In genomic region chr2:110669079-110669478, GRCh38 we compare ENCODE assay signal across 16 cellular contexts. TPM values are rescaled to one million over a fixed set of nuclear protein-coding genes. Genes with fewer than 3 reads are reported as not detected.
DNase-seq lines count a peak whose midpoint lies in the region; ATAC-seq and TF ChIP-seq lines count a peak whose summit lies in the region.
"Had no signal": no experiment of that assay in that cellular context is flagged by ENCODE, and none has a peak within 500 bp of the region (broad histone marks: within the 10 kb centered on the region; RNA-seq: fewer than 3 reads in every experiment).

No MANE protein-coding gene starts in this region.

- peaks cover 92% of the 10 kb centered on the region for H3K36me3 ChIP-seq in GM23338 (ENCODE audit: insufficient read depth)
- H3K36me3 ChIP-seq in naive thymus-derived CD4-positive, alpha-beta T cell (ENCODE audit: control insufficient read depth in 2 of 3, insufficient read depth in 3 of 3, low read length in 3 of 3) = no peaks in the 10 kb centered on the region

- POLR2A ChIA-PET in WTC11 (lab: Charles Lee) = interaction anchor here (0.8 kb wide), 1 partner anchor 170 kb away, joined by 3 read pairs; no protein-coding TSS in a partner anchor
- POLR2A ChIA-PET in naive thymus-derived CD4-positive, alpha-beta T cell (lab: Charles Lee) = no interaction called here

- no peak overlapping the region for H3K27ac ChIP-seq in GM23338 (ENCODE audit: low read depth)
- H3K27ac ChIP-seq in naive thymus-derived CD4-positive, alpha-beta T cell (ENCODE audit: low read depth, low read length) = no peak overlapping the region
- H3K27ac ChIP-seq: BLaER1 treated with 17β-estradiol and CSF1 and Interleukin-3, amounts not matched to agents 10 nM and 100 nM had no signal

- peaks cover 63% of the 10 kb centered on the region for H3K36me3 Mint-ChIP-seq in activated naive CD4-positive, alpha-beta T cell treated with anti-CD3 and anti-CD28 coated beads, Interleukin-2, amount 10 ng/mL, durations not matched to agents 7 days and 5 days
- H3K36me3 Mint-ChIP-seq in GM23338 (ENCODE audit: low read depth) (peaks cover 91% of the 10 kb centered on the region), WTC11 (peaks cover 83% of the 10 kb centered on the region)
- peaks cover 0 to 27% (median 0%) of the 10 kb centered on the region in 5 donors for H3K36me3 Mint-ChIP-seq in naive thymus-derived CD4-positive, alpha-beta T cell

- no peaks in the 10 kb centered on the region for H3K27me3 Mint-ChIP-seq in activated naive CD4-positive, alpha-beta T cell treated with anti-CD3 and anti-CD28 coated beads, Interleukin-2, amount 10 ng/mL, durations not matched to agents 7 days and 5 days
- H3K27me3 Mint-ChIP-seq in GM23338 (ENCODE audit: insufficient read depth, low read depth, poor library complexity) (no peaks in the 10 kb centered on the region), WTC11 (ENCODE audit: low read depth) (no peaks in the 10 kb centered on the region)
- no peaks in the 10 kb centered on the region for H3K27me3 Mint-ChIP-seq in naive thymus-derived CD4-positive, alpha-beta T cell

- H3K9me2 ChIP-seq in GM23338 (ENCODE audit: insufficient read depth) = no peaks in the 10 kb centered on the region

- peaks cover 17% of the 10 kb centered on the region for H3K4me1 Mint-ChIP-seq in activated naive CD4-positive, alpha-beta T cell treated with anti-CD3 and anti-CD28 coated beads, Interleukin-2, amount 10 ng/mL, durations not matched to agents 7 days and 5 days
- H3K4me1 Mint-ChIP-seq in GM23338 (no peaks in the 10 kb centered on the region; the same call in 2 of the 3 replicates), WTC11 (peaks cover 5% of the 10 kb centered on the region; the same call in 1 of the 2 replicates)
- peaks cover 0 to 38% (median 0%) of the 10 kb centered on the region in 7 donors for H3K4me1 Mint-ChIP-seq in naive thymus-derived CD4-positive, alpha-beta T cell

- H4K20me1 ChIP-seq in GM23338 (replicated peaks; ENCODE audit: insufficient read depth) = peaks cover 11% of the 10 kb centered on the region; the same call in 1 of the 2 replicates

- H3F3A ChIP-seq in GM23338 (replicated peaks; ENCODE audit: low read depth) = 0 out of 2 replicates have a peak, but pooled peaks cover 3% of the 10 kb centered on the region

- H3K4me2 ChIP-seq in GM23338 = no peak overlapping the region
- H3K4me2 ChIP-seq: BLaER1 treated with 17β-estradiol and CSF1 and Interleukin-3, amounts not matched to agents 10 nM and 100 nM had no signal

- H2AFZ ChIP-seq in GM23338 = no peak overlapping the region

- no peaks in the 10 kb centered on the region for H3K9me3 Mint-ChIP-seq in activated naive CD4-positive, alpha-beta T cell treated with anti-CD3 and anti-CD28 coated beads, Interleukin-2, amount 10 ng/mL, durations not matched to agents 7 days and 5 days
- H3K9me3 Mint-ChIP-seq in GM23338 (no peaks in the 10 kb centered on the region), WTC11 (no peaks in the 10 kb centered on the region)
- no peaks in the 10 kb centered on the region for H3K9me3 Mint-ChIP-seq in naive thymus-derived CD4-positive, alpha-beta T cell

- no peak for DNase-seq in activated naive CD4-positive, alpha-beta T cell treated with anti-CD3 and anti-CD28 coated beads, Interleukin-2, amount 10 ng/mL, durations not matched to agents 7 days and 5 days
- no peak for DNase-seq in activated naive CD4-positive, alpha-beta T cell treated with Interleukin-2 at 50 U/mL for 16 hours
- DNase-seq in GM23338 (ENCODE audit: low spot score) (no peak), WTC11 (ENCODE audit: low spot score) (no peak)
- no peak for DNase-seq in naive thymus-derived CD4-positive, alpha-beta T cell
- DNase-seq: DMS 273 treated with DMSO at 0.1 percent for 48 hours, GOT3, NCI-H1105 treated with DMSO at 0.1 percent for 48 hours, NCI-H1694, NCI-H510A, NCI-H774 had no signal

- intact Hi-C loops in naive thymus-derived CD4-positive, alpha-beta T cell (cut with micrococcal nuclease) = no loop called here

- no peak for ATAC-seq in GM23338
- ATAC-seq in WTC11 = no peak
- no peak for ATAC-seq in naive thymus-derived CD4-positive, alpha-beta T cell
- no peak for ATAC-seq in HG02610 (IDR thresholded peaks at IDR 0.05; ENCODE audit: unreplicated experiment)
- no peak for ATAC-seq in HG03175 (IDR thresholded peaks at IDR 0.05; ENCODE audit: unreplicated experiment)
- ATAC-seq: K562, Right ventricle myocardium inferior had no signal

- no peaks in the 10 kb centered on the region for H3K9me3 ChIP-seq in naive thymus-derived CD4-positive, alpha-beta T cell (ENCODE audit: control insufficient read depth in 2 of 3, low read length in 3 of 3)
- H3K9me3 ChIP-seq: BLaER1 treated with 17β-estradiol and CSF1 and Interleukin-3, amounts not matched to agents 10 nM and 100 nM had no signal

- CTCF ChIA-PET in activated naive CD4-positive, alpha-beta T cell treated with anti-CD3 and anti-CD28 coated beads, Interleukin-2, amount 10 ng/mL, durations not matched to agents 7 days and 5 days (lab: Charles Lee) = interaction anchor here (2.6 kb wide), 1 partner anchor 86 kb away, joined by 8 read pairs; no protein-coding TSS in a partner anchor
- CTCF ChIA-PET in WTC11 (lab: Charles Lee) = interaction anchor here (0.8 kb wide), 1 partner anchor 86 kb away, joined by 5 read pairs; no protein-coding TSS in a partner anchor
- CTCF ChIA-PET in naive thymus-derived CD4-positive, alpha-beta T cell (lab: Charles Lee) = no interaction called here

- peak overlapping the region; percentile 24 for H3K27ac Mint-ChIP-seq in activated naive CD4-positive, alpha-beta T cell treated with anti-CD3 and anti-CD28 coated beads, Interleukin-2, amount 10 ng/mL, durations not matched to agents 7 days and 5 days
- peak overlapping the region; percentile 38; the same call in 1 of the 2 replicates for H3K27ac Mint-ChIP-seq in GM23338
- H3K27ac Mint-ChIP-seq in WTC11 = 0 out of 2 replicates have a peak overlapping the region, but pooled peaks have one; percentile 7
- peak overlapping the region in 6 of 9 donors; percentile 9 to 86 (median 34) for H3K27ac Mint-ChIP-seq in naive thymus-derived CD4-positive, alpha-beta T cell

- no peak overlapping the region for H3K4me3 ChIP-seq in GM23338
- no peak overlapping the region for H3K4me3 ChIP-seq in naive thymus-derived CD4-positive, alpha-beta T cell (ENCODE audit: low read length)
- H3K4me3 ChIP-seq: BLaER1 treated with 17β-estradiol and CSF1 and Interleukin-3, amounts not matched to agents 10 nM and 100 nM; K562 had no signal

- no peaks in the 10 kb centered on the region for H3K27me3 ChIP-seq in GM23338 (ENCODE audit: insufficient read depth)
- H3K27me3 ChIP-seq in naive thymus-derived CD4-positive, alpha-beta T cell (ENCODE audit: control insufficient read depth in 2 of 2, insufficient read depth in 2 of 2, low read length in 2 of 2) = no peaks in the 10 kb centered on the region
- H3K27me3 ChIP-seq: BLaER1 treated with 17β-estradiol and CSF1 and Interleukin-3, amounts not matched to agents 10 nM and 100 nM had no signal

- no peak overlapping the region for H3K4me3 Mint-ChIP-seq in activated naive CD4-positive, alpha-beta T cell treated with anti-CD3 and anti-CD28 coated beads, Interleukin-2, amount 10 ng/mL, durations not matched to agents 7 days and 5 days
- no peak overlapping the region for H3K4me3 Mint-ChIP-seq in GM23338
- no peak overlapping the region for H3K4me3 Mint-ChIP-seq in WTC11
- no peak overlapping the region for H3K4me3 Mint-ChIP-seq in naive thymus-derived CD4-positive, alpha-beta T cell

- H3K79me2 ChIP-seq in GM23338 (replicated peaks; ENCODE audit: insufficient read depth) = peaks cover 28% of the 10 kb centered on the region

- H3K4me1 ChIP-seq in GM23338 (ENCODE audit: insufficient read depth) = no peaks in the 10 kb centered on the region
- H3K4me1 ChIP-seq in naive thymus-derived CD4-positive, alpha-beta T cell (ENCODE audit: control insufficient read depth in 2 of 2, insufficient read depth in 2 of 2, low read length in 2 of 2) = no peaks in the 10 kb centered on the region

- no peak for TF ChIP-seq CTCF in GM23338 (conservative IDR thresholded peaks at IDR 0.05; ENCODE audit: low read depth in 2 of 2)
- no peak for TF ChIP-seq CTCF in WTC11 (IDR thresholded peaks at IDR 0.05)

TF ChIP-seq in GM23338, 12 proteins besides CTCF, POLR2A, EP300 and RAD21 (continues in another document):
- TF ChIP-seq CREB1 (CRISPR knock-in tag; IDR thresholded peaks at IDR 0.05; ENCODE audit: low read depth) = no peak
- TF ChIP-seq POLR2AphosphoS5 (IDR thresholded peaks at IDR 0.05; ENCODE audit: low read depth) = no peak
- no peak for TF ChIP-seq EZH2 (IDR thresholded peaks at IDR 0.05; ENCODE audit: low read depth, unreplicated experiment)
- no peak for TF ChIP-seq ETS1 (IDR thresholded peaks at IDR 0.05)
- TF ChIP-seq STAT1 (IDR thresholded peaks at IDR 0.05; ENCODE audit: unreplicated experiment) = no peak

TF ChIP-seq in WTC11, 78 proteins besides CTCF, POLR2A, EP300 and RAD21:
- TF ChIP-seq TEAD4 (CRISPR knock-in tag; IDR thresholded peaks at IDR 0.05) (no peak), ZNF416 (CRISPR knock-in tag; IDR thresholded peaks at IDR 0.05) (no peak), GABPB1 (CRISPR knock-in tag; IDR thresholded peaks at IDR 0.05) (no peak), CREM (CRISPR knock-in tag; IDR thresholded peaks at IDR 0.05) (no peak), HMGA2 (CRISPR knock-in tag; IDR thresholded peaks at IDR 0.05) (no peak), ZNF671 (CRISPR knock-in tag; IDR thresholded peaks at IDR 0.05) (no peak), ELF4 (CRISPR knock-in tag; IDR thresholded peaks at IDR 0.05; ENCODE audit: low read depth) (no peak), ETV6 (CRISPR knock-in tag; IDR thresholded peaks at IDR 0.05) (no peak), NFATC4 (CRISPR knock-in tag; IDR thresholded peaks at IDR 0.05) (no peak), RORB (CRISPR knock-in tag; IDR thresholded peaks at IDR 0.05) (no peak), EMX1 (CRISPR knock-in tag; IDR thresholded peaks at IDR 0.05) (no peak)
TF ChIP-seq in WTC11: peak in this region for 0.

RNA-seq across cellular contexts. Expression of gene BUB1, which starts 8.8 kb away (rescaled TPM):
- 178 and 184 TPM in 2 replicates for total RNA-seq in GM23338 (2014; rRNA removed; shearing (Covaris generic))
- polyA plus RNA-seq in GM23338 (2016; fragmentation: Nextera tagmentation; extraction: Ambion mirVana) = 50.8 and 59.4 TPM in 2 replicates
- 115 to 118 TPM (median 116 TPM) in 3 replicates for total RNA-seq in WTC11 (2021)
- total RNA-seq in naive thymus-derived CD4-positive, alpha-beta T cell = 10 to 100 TPM in 1 of 5 experiments, 1 to 10 TPM in 4; 2.3 to 73.7 (median 2.6) TPM
- polyA plus RNA-seq in naive thymus-derived CD4-positive, alpha-beta T cell = 1 to 10 TPM; 1.1 to 1.4 TPM
